ENCODE assay signal across 8 cellular contexts in genomic region chr10:58266826-58267712, GRCh38. TPM values are rescaled to one million over a fixed set of nuclear protein-coding genes. Genes with fewer than 3 reads are reported as not detected.
DNase-seq lines count a peak whose midpoint lies in the region; ATAC-seq and TF ChIP-seq lines count a peak whose summit lies in the region.

No MANE protein-coding gene starts in this region.

- TF ChIP-seq CTCF in PC-3 (conservative IDR thresholded peaks at IDR 0.05; ENCODE audit: low read depth, low read length): no peak

- WGBS in thymus: under 1% methylated on average over 53 of the region's 53 CpGs

- DNase-seq in DMS153 (lab: John Stamatoyannopoulos, UW): peak; percentile 10
- no peak for DNase-seq in DMS153 treated with DMSO at 0.1 percent for 48 hours (lab: John Stamatoyannopoulos, UW; ENCODE audit: unreplicated experiment)
- DNase-seq in PC-3: peak; percentile 60
- peak; percentile 77 for DNase-seq in activated effector memory CD4-positive, alpha-beta T cell treated with anti-CD3 and anti-CD28 coated beads, Interleukin-2, amount 50 U/mL, for 16 hours
- peak; percentile 59 for DNase-seq in fibroblast of the conjunctiva (ENCODE audit: low read depth)
- peak; percentile 37 to 61 (median 52) for DNase-seq in naive thymus-derived CD4-positive, alpha-beta T cell

- H3K9me2 ChIP-seq in PC-3 (replicated peaks; ENCODE audit: low read length): no peaks in the 10 kb centered on the region

- H3K4me3 Mint-ChIP-seq in naive thymus-derived CD4-positive, alpha-beta T cell: peak overlapping the region; percentile 98 to 99 (median 98)

- H4K20me1 ChIP-seq in PC-3 (ENCODE audit: low read length): peaks cover 13% of the 10 kb centered on the region

- peak overlapping the region; percentile 89 for H3K4me3 ChIP-seq in PC-3 (ENCODE audit: low read length)
- peak overlapping the region; percentile 73 for H3K4me3 ChIP-seq in naive thymus-derived CD4-positive, alpha-beta T cell (ENCODE audit: low read length)
- H3K4me3 ChIP-seq in thymus (ENCODE audit: low read length): peak overlapping the region; percentile 80

- peaks cover 0 to 5% (median 0%) of the 10 kb centered on the region in 5 donors for H3K36me3 Mint-ChIP-seq in naive thymus-derived CD4-positive, alpha-beta T cell

- H3K4me1 ChIP-seq in PC-3 (ENCODE audit: insufficient read depth, low read length) (peaks cover 19% of the 10 kb centered on the region), thymus (ENCODE audit: control insufficient read depth, insufficient read depth, low read length) (peaks cover 5% of the 10 kb centered on the region)
- peaks cover 18 to 20% of the 10 kb centered on the region in 2 donors for H3K4me1 ChIP-seq in naive thymus-derived CD4-positive, alpha-beta T cell (ENCODE audit: control insufficient read depth in 2 of 2, insufficient read depth in 2 of 2, low read length in 2 of 2)

- H3K27me3 Mint-ChIP-seq in naive thymus-derived CD4-positive, alpha-beta T cell: peaks cover 0 to 2% (median 0%) of the 10 kb centered on the region in 5 donors

- H3K27ac ChIP-seq in PC-3 (ENCODE audit: low read length): peak overlapping the region; percentile 7
- H3K27ac ChIP-seq in naive thymus-derived CD4-positive, alpha-beta T cell (ENCODE audit: low read depth, low read length): peak overlapping the region; percentile 77
- H3K27ac ChIP-seq in thymus (ENCODE audit: low read depth): peak overlapping the region; percentile 96

- intact Hi-C loops in PC-3 (cut with micrococcal nuclease): loop anchor here (2.0 kb wide), 1 partner anchor 30 kb away; no protein-coding TSS in a partner anchor
- intact Hi-C loops in naive thymus-derived CD4-positive, alpha-beta T cell (cut with micrococcal nuclease): loop anchor here (1.0 to 10.0 kb wide), 4 partner anchors 55 to 1902 kb away; partner anchors contain the start of genes CCDC6 (in 1 of the 2) and ZWINT (in 1 of the 2)

- POLR2A ChIA-PET in PC-3 (lab: Charles Lee; ENCODE audit: unreplicated experiment): no interaction called here
- POLR2A ChIA-PET in naive thymus-derived CD4-positive, alpha-beta T cell (lab: Charles Lee): interaction anchor here (2.9 kb wide), 1 partner anchor 119 kb away, joined by 18 read pairs; the partner anchor contains the start of gene TFAM

- peak overlapping the region; percentile 95 for H3K4me2 ChIP-seq in PC-3 (ENCODE audit: low read length)

- no peaks in the 10 kb centered on the region for H3F3A ChIP-seq in PC-3 (ENCODE audit: low read length, unreplicated experiment)

- H2AFZ ChIP-seq in PC-3 (ENCODE audit: low read length): peak overlapping the region; percentile 95

- H3K9me3 Mint-ChIP-seq in naive thymus-derived CD4-positive, alpha-beta T cell: peaks cover 0 to 1% (median 0%) of the 10 kb centered on the region in 11 donors

- peak overlapping the region; percentile 86 to 98 (median 96) for H3K27ac Mint-ChIP-seq in naive thymus-derived CD4-positive, alpha-beta T cell

- H3K36me3 ChIP-seq in PC-3 (ENCODE audit: low read depth, low read length) (no peaks in the 10 kb centered on the region), thymus (ENCODE audit: control insufficient read depth, insufficient read depth) (no peaks in the 10 kb centered on the region)
- H3K36me3 ChIP-seq in naive thymus-derived CD4-positive, alpha-beta T cell (ENCODE audit: control insufficient read depth in 2 of 3, insufficient read depth in 3 of 3, low read length in 3 of 3): no peaks in the 10 kb centered on the region

- CTCF ChIA-PET in PC-3 (lab: Charles Lee): interaction anchor here (0.6 to 0.7 kb wide), 2 partner anchors 25 to 90 kb away, joined by 3 read pairs; no protein-coding TSS in a partner anchor
- CTCF ChIA-PET in naive thymus-derived CD4-positive, alpha-beta T cell (lab: Charles Lee): interaction anchor here (1.4 to 2.1 kb wide), 2 partner anchors 35 to 90 kb away, joined by 3 to 9 read pairs; no protein-coding TSS in a partner anchor

- peaks cover 21 to 61% (median 53%) of the 10 kb centered on the region in 7 donors for H3K4me1 Mint-ChIP-seq in naive thymus-derived CD4-positive, alpha-beta T cell

- no peaks in the 10 kb centered on the region for H3K27me3 ChIP-seq in PC-3 (ENCODE audit: low read length)
- no peaks in the 10 kb centered on the region for H3K27me3 ChIP-seq in naive thymus-derived CD4-positive, alpha-beta T cell (ENCODE audit: control insufficient read depth in 2 of 2, insufficient read depth in 2 of 2, low read length in 2 of 2)
- H3K27me3 ChIP-seq in thymus (ENCODE audit: control insufficient read depth, insufficient read depth): no peaks in the 10 kb centered on the region

- peaks cover 77% of the 10 kb centered on the region for H3K79me2 ChIP-seq in PC-3 (ENCODE audit: low read length)

- H3K9me3 ChIP-seq in PC-3 (ENCODE audit: low read length): no peaks in the 10 kb centered on the region
- no peaks in the 10 kb centered on the region for H3K9me3 ChIP-seq in naive thymus-derived CD4-positive, alpha-beta T cell (ENCODE audit: control insufficient read depth in 2 of 3, low read length in 3 of 3)
- no peaks in the 10 kb centered on the region for H3K9me3 ChIP-seq in thymus (ENCODE audit: control insufficient read depth)

- peak overlapping the region; percentile 43 for H3K9ac ChIP-seq in PC-3 (ENCODE audit: low read length)

- ATAC-seq in HG02870 (IDR thresholded peaks at IDR 0.05; ENCODE audit: unreplicated experiment) (peak; percentile 1), PC-3 (peak; percentile 4)
- peak; percentile 23 for ATAC-seq in naive thymus-derived CD4-positive, alpha-beta T cell

- BruUV-seq in PC-3 (replicated peaks; lab: Mats Ljungman, UMichigan): TSS peak; percentile 33

RNA-seq across cellular contexts. Expression of gene IPMK, which starts 0.6 kb away (rescaled TPM):
- total RNA-seq in PC-3 (2014; rRNA removed): 7.1 and 8.4 TPM in 2 replicates
- total RNA-seq in naive thymus-derived CD4-positive, alpha-beta T cell: 1 to 10 TPM; 3.7 to 6.4 (median 6.1) TPM
- polyA plus RNA-seq in naive thymus-derived CD4-positive, alpha-beta T cell: 1 to 10 TPM; 1.6 to 1.8 TPM
- polyA plus RNA-seq in thymus: 5.2 TPM

RNA-seq across cellular contexts. Expression of gene CISD1, which starts 1.9 kb away (rescaled TPM):
- 57.1 and 68.8 TPM in 2 replicates for total RNA-seq in PC-3 (2014; rRNA removed)
- 10 to 100 TPM in 2 of 5 experiments, 1 to 10 TPM in 3; 5.1 to 45.7 (median 9.2) TPM for total RNA-seq in naive thymus-derived CD4-positive, alpha-beta T cell
- 10 to 100 TPM; 44.7 to 60.4 TPM for polyA plus RNA-seq in naive thymus-derived CD4-positive, alpha-beta T cell
- 43.8 TPM for polyA plus RNA-seq in thymus

Comparison
In these comparisons a context has a peak if more than half of its experiments do, and no peak if none do; other contexts are left out.
1. H3K27ac ChIP-seq: peak in every context shown above with its lines; median percentile 96 in thymus; 77 in naive thymus-derived CD4-positive, alpha-beta T cell; 7 in PC-3.